In genomic region chr3:198080521-198081384, GRCh38 we compare ENCODE assay signal across 8 cellular contexts.
A peak's percentile ranks its signal among the peaks of the same experiment; 100 is the strongest.
DNase-seq lines count a peak whose midpoint lies in the region; ATAC-seq and TF ChIP-seq lines count a peak whose summit lies in the region.

No MANE protein-coding gene starts in this region.

- H3K27ac ChIP-seq in OCI-LY1 (ENCODE audit: low read depth, low read length, poor library complexity, severe bottlenecking): no peak overlapping the region

- H3K27me3 Mint-ChIP-seq in activated T-cell treated with anti-CD3 and anti-CD28 coated beads, Interleukin-2, amount 50 U/mL, for 72 hours (ENCODE audit: low read depth): peaks cover 55% of the 10 kb centered on the region
- H3K27me3 Mint-ChIP-seq in nephron progenitor cell (ENCODE audit: low read depth, poor library complexity): peaks cover 89% of the 10 kb centered on the region

- peak overlapping the region; percentile 65 for H3K9ac ChIP-seq in OCI-LY1 (ENCODE audit: low read length)

- peaks cover 0 to 3% of the 10 kb centered on the region in 2 donors for H3K36me3 Mint-ChIP-seq in activated T-cell treated with anti-CD3 and anti-CD28 coated beads, Interleukin-2, amount 50 U/mL, for 72 hours (ENCODE audit: insufficient read depth in 2 of 2)
- no peaks in the 10 kb centered on the region for H3K36me3 Mint-ChIP-seq in nephron progenitor cell (ENCODE audit: low read depth)

- H3K4me3 Mint-ChIP-seq in activated T-cell treated with anti-CD3 and anti-CD28 coated beads, Interleukin-2, amount 50 U/mL, for 72 hours: peak overlapping the region; percentile 91
- peak overlapping the region; percentile 86 for H3K4me3 Mint-ChIP-seq in nephron progenitor cell

- peaks cover 0 to 2% of the 10 kb centered on the region in 2 donors for H3K9me3 Mint-ChIP-seq in activated T-cell treated with anti-CD3 and anti-CD28 coated beads, Interleukin-2, amount 50 U/mL, for 72 hours
- peaks cover 6% of the 10 kb centered on the region for H3K9me3 Mint-ChIP-seq in nephron progenitor cell

- H3K9me3 ChIP-seq in OCI-LY1 (ENCODE audit: low read length): no peaks in the 10 kb centered on the region

- peaks cover 24% of the 10 kb centered on the region for H3K4me1 Mint-ChIP-seq in activated T-cell treated with anti-CD3 and anti-CD28 coated beads, Interleukin-2, amount 50 U/mL, for 72 hours (ENCODE audit: low read depth)
- H3K4me1 Mint-ChIP-seq in nephron progenitor cell: no peaks in the 10 kb centered on the region

- DNase-seq in 8988T (peak; percentile 44), fibroblast of pulmonary artery (ENCODE audit: low read depth) (peak; percentile 68), nephron progenitor cell (peak; percentile 91)
- DNase-seq in activated T-cell treated with anti-CD3 and anti-CD28 coated beads, Interleukin-2, amount 50 U/mL, for 72 hours: peak; percentile 85 to 90
- peak; percentile 58 to 91 (median 78) for DNase-seq in stimulated activated naive CD4-positive, alpha-beta T cell (lab: John Stamatoyannopoulos, UW)

- H3K27me3 ChIP-seq in OCI-LY1 (ENCODE audit: insufficient read depth, low read length): peaks cover 4% of the 10 kb centered on the region; the same call in 1 of the 2 replicates

- no peaks in the 10 kb centered on the region for H3K9me2 ChIP-seq in OCI-LY1 (ENCODE audit: low read depth, low read length)

- H3K79me2 ChIP-seq in OCI-LY1 (ENCODE audit: insufficient read depth, low read length): no peaks in the 10 kb centered on the region

- H3K4me3 ChIP-seq in OCI-LY1 (ENCODE audit: low read depth, low read length, poor library complexity, severe bottlenecking) (peak overlapping the region; percentile 63), fibroblast of pulmonary artery (replicated peaks; ENCODE audit: low read depth, low read length) (peak overlapping the region; percentile 39)

- ATAC-seq in GM18498 (IDR thresholded peaks at IDR 0.05; ENCODE audit: unreplicated experiment): peak; percentile 88
- ATAC-seq in HG03442 (IDR thresholded peaks at IDR 0.05; ENCODE audit: unreplicated experiment): peak; percentile 83
- ATAC-seq in activated T-cell treated with anti-CD3 and anti-CD28 coated beads, Interleukin-2, amount 50 U/mL, for 72 hours (replicated peaks in 1 of 2): peak; percentile 90 to 91

- peak overlapping the region; percentile 33 for H3K27ac Mint-ChIP-seq in activated T-cell treated with anti-CD3 and anti-CD28 coated beads, Interleukin-2, amount 50 U/mL, for 72 hours
- H3K27ac Mint-ChIP-seq in nephron progenitor cell: no peak overlapping the region

- H2AFZ ChIP-seq in OCI-LY1 (ENCODE audit: low read length): 0 out of 2 replicates have a peak overlapping the region, but pooled peaks have one; percentile 6

- H3F3A ChIP-seq in OCI-LY1 (ENCODE audit: insufficient read depth, low read length): no peaks in the 10 kb centered on the region

- H3K36me3 ChIP-seq in OCI-LY1 (ENCODE audit: insufficient read depth, low read length): no peaks in the 10 kb centered on the region

- H3K4me1 ChIP-seq in OCI-LY1 (ENCODE audit: insufficient read depth, low read length, severe bottlenecking): peaks cover 16% of the 10 kb centered on the region

- H3K4me2 ChIP-seq in OCI-LY1 (ENCODE audit: low read length): peak overlapping the region; percentile 88

- H4K20me1 ChIP-seq in OCI-LY1 (ENCODE audit: insufficient read depth, low read length): no peaks in the 10 kb centered on the region

- TF ChIP-seq CTCF in OCI-LY1 (IDR thresholded peaks at IDR 0.05; ENCODE audit: low read length) (peak; percentile 55), fibroblast of pulmonary artery (IDR thresholded peaks at IDR 0.05; ENCODE audit: low read length, missing control alignments) (peak; percentile 15), nephron progenitor cell (IDR thresholded peaks at IDR 0.05) (peak; percentile 48)
